Comparison of ENCODE assay signal across 9 cellular contexts in the genomic region with DNA sequence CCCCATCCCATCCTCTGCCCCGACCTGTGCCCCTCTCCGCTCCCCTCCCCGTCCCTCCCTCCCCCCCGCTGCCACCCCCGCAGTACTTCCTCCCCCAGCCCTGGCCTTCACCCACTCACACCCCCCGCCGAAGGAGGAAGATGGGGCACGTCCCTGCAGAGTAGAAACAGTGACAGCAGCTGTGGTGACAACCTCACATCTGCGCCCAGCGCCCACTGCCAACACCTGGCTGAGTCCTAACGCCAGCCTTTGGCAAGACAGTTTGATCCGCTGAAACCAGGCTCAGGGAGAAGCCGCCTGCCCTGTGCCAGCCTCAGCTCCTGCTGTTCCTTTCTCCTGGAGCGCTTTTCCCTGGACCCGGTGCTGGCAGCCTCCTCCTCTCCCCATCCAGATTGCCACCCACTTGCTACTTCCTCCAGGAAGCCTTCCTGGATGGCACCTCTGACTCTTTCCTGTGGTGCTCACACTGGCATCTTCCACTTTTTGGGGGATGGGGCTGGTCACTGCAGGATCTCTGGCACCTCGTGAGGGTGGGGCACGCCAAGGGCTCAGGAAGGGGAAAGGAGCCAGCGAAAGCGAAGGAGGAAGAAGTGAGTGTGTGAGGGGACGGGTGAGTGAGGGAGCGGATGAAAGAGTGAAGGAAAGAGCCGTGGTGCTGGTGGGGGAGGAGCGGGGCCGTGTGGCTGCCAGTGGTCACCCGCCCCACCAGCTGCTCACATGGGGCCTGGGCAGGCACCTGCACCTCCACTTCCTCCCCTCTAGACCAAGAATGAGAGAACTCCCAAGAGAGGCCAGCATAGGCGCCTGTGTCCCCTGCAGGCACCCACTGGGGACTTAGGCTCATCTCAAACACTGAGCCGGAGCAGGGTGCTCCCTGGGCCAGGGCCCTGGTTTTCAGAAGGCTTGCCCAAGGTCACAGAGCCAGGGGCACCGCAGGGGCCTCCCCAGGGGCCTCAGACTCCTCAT. TPM values are rescaled to one million over a fixed set of nuclear protein-coding genes. Genes with fewer than 3 reads are reported as not detected.
A peak's percentile ranks its signal among the peaks of the same experiment; 100 is the strongest.
DNase-seq lines count a peak whose midpoint lies in the region; ATAC-seq and TF ChIP-seq lines count a peak whose summit lies in the region.
"Had no signal": no experiment of that assay in that cellular context is flagged by ENCODE, and none has a peak within 500 bp of the region (broad histone marks: within the 10 kb centered on the region; RNA-seq: fewer than 3 reads in every experiment).

No MANE protein-coding gene starts in this region.

- H3K4me1 ChIP-seq in naive thymus-derived CD4-positive, alpha-beta T cell (ENCODE audit: control insufficient read depth in 2 of 2, insufficient read depth in 2 of 2, low read length in 2 of 2), result peaks cover 26 to 40% of the 10 kb centered on the region in 2 donors
- no peaks in the 10 kb centered on the region for H3K4me1 ChIP-seq in prostate gland (replicated peaks)

- H3K4me3 Mint-ChIP-seq in naive thymus-derived CD4-positive, alpha-beta T cell, result peak overlapping the region in 9 of 10 donors; percentile 40 to 77 (median 66)
- H3K4me3 Mint-ChIP-seq in activated T-helper 1 cell treated with anti-CD3 and anti-CD28 coated beads, Interleukin-12 subunit alpha, Interleukin-12 subunit beta, Interleukin-2, Interleukin-4 antibody, amounts not matched to agents 30 ng/mL and 10 ng/mL and 1 ng/mL, durations not matched to agents 14 hours and 24 hours and 36 hours, result no peak overlapping the region

- intact Hi-C loops in naive thymus-derived CD4-positive, alpha-beta T cell (cut with micrococcal nuclease), result loop anchor here in 1 of 2 donors (5.0 kb wide), 1 partner anchor 47 kb away; no protein-coding TSS in a partner anchor
- intact Hi-C loops in activated T-helper 1 cell treated with anti-CD3 and anti-CD28 coated beads, Interleukin-12 subunit alpha, Interleukin-12 subunit beta, Interleukin-2, Interleukin-4 antibody, amounts not matched to agents 30 ng/mL and 10 ng/mL and 1 ng/mL, durations not matched to agents 14 hours and 24 hours and 36 hours (cut with micrococcal nuclease), result no loop called here
- intact Hi-C loops in prostate gland (cut with DNase I), result no loop called here

- H3K27me3 ChIP-seq in naive thymus-derived CD4-positive, alpha-beta T cell (ENCODE audit: control insufficient read depth in 2 of 2, insufficient read depth in 2 of 2, low read length in 2 of 2), result no peaks in the 10 kb centered on the region
- no peaks in the 10 kb centered on the region for H3K27me3 ChIP-seq in prostate gland (replicated peaks; ENCODE audit: insufficient read depth)

- in situ Hi-C loops in GM13976 (cut with MboI; ENCODE audit: low sequenced_read_pairs, unreplicated experiment), result no loop called here

- no peak for TF ChIP-seq POLR2A in prostate gland (IDR thresholded peaks at IDR 0.05)

- H3K27me3 Mint-ChIP-seq in naive thymus-derived CD4-positive, alpha-beta T cell, result peaks cover 0 to 6% (median 0%) of the 10 kb centered on the region in 5 donors
- peaks cover 6% of the 10 kb centered on the region for H3K27me3 Mint-ChIP-seq in activated T-helper 1 cell treated with anti-CD3 and anti-CD28 coated beads, Interleukin-12 subunit alpha, Interleukin-12 subunit beta, Interleukin-2, Interleukin-4 antibody, amounts not matched to agents 30 ng/mL and 10 ng/mL and 1 ng/mL, durations not matched to agents 14 hours and 24 hours and 36 hours (ENCODE audit: insufficient read depth)

- no peaks in the 10 kb centered on the region for H3K36me3 ChIP-seq in naive thymus-derived CD4-positive, alpha-beta T cell (ENCODE audit: control insufficient read depth in 2 of 3, insufficient read depth in 3 of 3, low read length in 3 of 3)
- no peaks in the 10 kb centered on the region for H3K36me3 ChIP-seq in prostate gland

- H3K9me3 ChIP-seq in naive thymus-derived CD4-positive, alpha-beta T cell (ENCODE audit: control insufficient read depth in 2 of 3, low read length in 3 of 3), result no peaks in the 10 kb centered on the region
- H3K9me3 ChIP-seq in prostate gland, result no peaks in the 10 kb centered on the region

- DNase-seq in GM13976 (ENCODE audit: low spot score) (peak; percentile 79), prostate gland (ENCODE audit: low spot score) (no peak), HEK293T (ENCODE audit: extremely low spot score) (no peak)
- DNase-seq in activated CD4-positive, alpha-beta T cell treated with anti-CD3 and anti-CD28 coated beads, Interleukin-2, amount 50 U/mL, for 4 hours, result peak; percentile 40 to 52
- peak in 6 of 9 donors; percentile 35 to 57 (median 51) for DNase-seq in naive thymus-derived CD4-positive, alpha-beta T cell
- DNase-seq in activated T-helper 1 cell treated with anti-CD3 and anti-CD28 coated beads, Interleukin-12 subunit alpha, Interleukin-12 subunit beta, Interleukin-2, Interleukin-4 antibody, amounts not matched to agents 30 ng/mL and 10 ng/mL and 1 ng/mL, durations not matched to agents 14 hours and 24 hours and 36 hours (ENCODE audit: low spot score), result no peak

- no peak overlapping the region for H3K27ac ChIP-seq in naive thymus-derived CD4-positive, alpha-beta T cell (ENCODE audit: low read depth, low read length)
- no peak overlapping the region for H3K27ac ChIP-seq in prostate gland
- H3K27ac ChIP-seq: parathyroid adenoma had no signal

- H3K9me3 Mint-ChIP-seq in naive thymus-derived CD4-positive, alpha-beta T cell, result no peaks in the 10 kb centered on the region
- no peaks in the 10 kb centered on the region for H3K9me3 Mint-ChIP-seq in activated T-helper 1 cell treated with anti-CD3 and anti-CD28 coated beads, Interleukin-12 subunit alpha, Interleukin-12 subunit beta, Interleukin-2, Interleukin-4 antibody, amounts not matched to agents 30 ng/mL and 10 ng/mL and 1 ng/mL, durations not matched to agents 14 hours and 24 hours and 36 hours

- H3K36me3 Mint-ChIP-seq in naive thymus-derived CD4-positive, alpha-beta T cell, result no peaks in the 10 kb centered on the region
- no peaks in the 10 kb centered on the region for H3K36me3 Mint-ChIP-seq in activated T-helper 1 cell treated with anti-CD3 and anti-CD28 coated beads, Interleukin-12 subunit alpha, Interleukin-12 subunit beta, Interleukin-2, Interleukin-4 antibody, amounts not matched to agents 30 ng/mL and 10 ng/mL and 1 ng/mL, durations not matched to agents 14 hours and 24 hours and 36 hours (ENCODE audit: low read depth)

- peak overlapping the region; percentile 17 for H3K4me3 ChIP-seq in naive thymus-derived CD4-positive, alpha-beta T cell (ENCODE audit: low read length)
- no peak overlapping the region for H3K4me3 ChIP-seq in prostate gland

- WGBS in prostate gland, result 82% methylated on average over 26 of the region's 28 CpGs

- H3K27ac Mint-ChIP-seq in naive thymus-derived CD4-positive, alpha-beta T cell, result peak overlapping the region in 6 of 9 donors; percentile 28 to 95 (median 74)
- no peak overlapping the region for H3K27ac Mint-ChIP-seq in activated T-helper 1 cell treated with anti-CD3 and anti-CD28 coated beads, Interleukin-12 subunit alpha, Interleukin-12 subunit beta, Interleukin-2, Interleukin-4 antibody, amounts not matched to agents 30 ng/mL and 10 ng/mL and 1 ng/mL, durations not matched to agents 14 hours and 24 hours and 36 hours

- POLR2A ChIA-PET in naive thymus-derived CD4-positive, alpha-beta T cell (lab: Charles Lee), result interaction anchor here (1.7 to 1.9 kb wide), 2 partner anchors 12 to 13 kb away, joined by 3 to 5 read pairs; no protein-coding TSS in a partner anchor
- POLR2A ChIA-PET in HEK293T (lab: Yijun Ruan, JAX), result no interaction called here

- TF ChIP-seq CTCF in GM13976 (IDR thresholded peaks at IDR 0.05; ENCODE audit: borderline replicate concordance, control extremely low read depth, extremely low read depth, insufficient read depth, missing control alignments), result no peak
- no peak for TF ChIP-seq CTCF in prostate gland (IDR thresholded peaks at IDR 0.05)

- H3K4me1 Mint-ChIP-seq in naive thymus-derived CD4-positive, alpha-beta T cell, result peaks cover 22 to 59% (median 43%) of the 10 kb centered on the region in 7 donors
- H3K4me1 Mint-ChIP-seq in activated T-helper 1 cell treated with anti-CD3 and anti-CD28 coated beads, Interleukin-12 subunit alpha, Interleukin-12 subunit beta, Interleukin-2, Interleukin-4 antibody, amounts not matched to agents 30 ng/mL and 10 ng/mL and 1 ng/mL, durations not matched to agents 14 hours and 24 hours and 36 hours (ENCODE audit: low read depth), result peaks cover 18% of the 10 kb centered on the region

- ATAC-seq in GM21825 (IDR thresholded peaks at IDR 0.05; ENCODE audit: unreplicated experiment) (peak; percentile 59), HG02970 (IDR thresholded peaks at IDR 0.05; ENCODE audit: low FRiP score, unreplicated experiment) (no peak)
- peak; percentile 49 for ATAC-seq in naive thymus-derived CD4-positive, alpha-beta T cell

- CTCF ChIA-PET in naive thymus-derived CD4-positive, alpha-beta T cell (lab: Charles Lee), result no interaction called here
- CTCF ChIA-PET in HEK293T (lab: Yijun Ruan, JAX), result no interaction called here

TF ChIP-seq in HEK293T, 16 proteins besides CTCF, POLR2A, EP300 and RAD21:
- TF ChIP-seq PKNOX1 (IDR thresholded peaks at IDR 0.05) (no peak), FOXK2 (IDR thresholded peaks at IDR 0.05) (no peak), CTBP1 (IDR thresholded peaks at IDR 0.05; ENCODE audit: borderline replicate concordance) (no peak)
TF ChIP-seq in HEK293T: peak in this region for 0.

RNA-seq across cellular contexts. Expression of gene ZFPM1, which starts 27.0 kb away (rescaled TPM):
- total RNA-seq in naive thymus-derived CD4-positive, alpha-beta T cell, result 10 to 100 TPM; 13.2 to 28.1 (median 18.1) TPM
- under 1 TPM; 0.15 to 0.16 TPM for polyA plus RNA-seq in naive thymus-derived CD4-positive, alpha-beta T cell
- total RNA-seq in activated T-helper 1 cell treated with anti-CD3 and anti-CD28 coated beads, Interleukin-12 subunit alpha, Interleukin-12 subunit beta, Interleukin-2, Interleukin-4 antibody, amounts not matched to agents 30 ng/mL and 10 ng/mL and 1 ng/mL, durations not matched to agents 14 hours and 24 hours and 36 hours, result 20.6 and 21.7 TPM in 2 replicates
- 10 to 100 TPM in 1 of 2 donors, 1 to 10 TPM in 1; 4.1 to 21.5 TPM for total RNA-seq in prostate gland

Comparison
In these comparisons a context has a peak if more than half of its experiments do, and no peak if none do; other contexts are left out.
1. DNase-seq: peak in GM13976 (single experiment), activated CD4-positive, alpha-beta T cell treated with anti-CD3 and anti-CD28 coated beads, Interleukin-2, amount 50 U/mL, for 4 hours (2 of 2) and naive thymus-derived CD4-positive, alpha-beta T cell (6 of 9); none in activated T-helper 1 cell treated with anti-CD3 and anti-CD28 coated beads, Interleukin-12 subunit alpha, Interleukin-12 subunit beta, Interleukin-2, Interleukin-4 antibody, amounts not matched to agents 30 ng/mL and 10 ng/mL and 1 ng/mL, durations not matched to agents 14 hours and 24 hours and 36 hours (single experiment), prostate gland (single experiment) and HEK293T (single experiment).